1 cellular context compared by ENCODE assay signal in the genomic region with DNA sequence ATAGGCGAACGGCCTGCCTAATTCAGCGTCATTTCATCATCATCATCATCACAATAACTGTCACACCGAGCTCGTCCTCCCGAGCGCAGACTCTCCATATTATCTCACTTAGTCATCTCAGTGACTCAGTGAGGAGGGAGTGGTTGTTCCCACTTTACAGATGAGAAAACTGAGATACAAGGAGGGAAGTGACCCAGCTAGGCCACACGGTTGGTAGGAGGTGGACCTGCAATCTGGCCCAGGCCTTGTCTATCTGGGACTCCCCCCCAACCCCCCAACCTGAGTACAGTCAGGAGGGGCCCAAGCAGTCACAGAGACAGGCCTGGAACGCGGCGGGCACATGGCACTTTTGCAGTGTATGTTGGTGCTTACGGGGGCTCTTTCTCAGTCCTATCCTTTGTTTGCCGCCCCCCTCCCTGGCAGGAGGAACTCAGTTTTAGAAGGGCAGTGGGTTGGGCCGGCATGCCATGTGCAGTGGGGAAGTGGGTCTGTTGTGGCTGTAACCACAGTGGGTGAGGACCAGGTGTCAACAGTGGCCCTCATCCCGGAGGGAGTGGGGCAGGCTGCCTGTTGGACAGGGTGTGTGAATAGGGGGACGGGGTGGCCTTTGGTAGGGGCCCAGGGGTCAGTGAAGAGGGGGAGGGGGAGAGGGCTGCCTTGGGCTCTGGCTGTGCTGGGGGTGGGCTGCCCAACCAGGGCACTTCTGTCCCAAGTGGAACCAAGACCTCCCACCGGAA.
TF ChIP-seq lines count a peak whose summit lies in the region.

No MANE protein-coding gene starts in this region.

TF ChIP-seq in HepG2, 621 proteins besides CTCF, POLR2A, EP300 and RAD21 (continued from another document and continues in another):
- no peak for TF ChIP-seq LRRFIP1 (CRISPR knock-in tag; conservative IDR thresholded peaks at IDR 0.05)
- TF ChIP-seq FIP1L1 (IDR thresholded peaks at IDR 0.05; ENCODE audit: borderline replicate concordance, insufficient read depth, low read depth, low read length): no peak
- TF ChIP-seq ZMYM3 (CRISPR knock-in tag; IDR thresholded peaks at IDR 0.05): peak; percentile 99
- no peak; the same call in 1 of the 2 replicates for TF ChIP-seq HDAC1 (CRISPR knock-in tag; IDR thresholded peaks at IDR 0.05)
- TF ChIP-seq ZNF563 (CRISPR knock-in tag; IDR thresholded peaks at IDR 0.05): no peak
- TF ChIP-seq ZFP1 (CRISPR knock-in tag; IDR thresholded peaks at IDR 0.05): no peak
- TF ChIP-seq ZNF3 (CRISPR knock-in tag; IDR thresholded peaks at IDR 0.05): no peak
- 0 out of 2 replicates have a peak, but pooled peaks have one; percentile 40 for TF ChIP-seq ZMYM2 (CRISPR knock-in tag; IDR thresholded peaks at IDR 0.05)
- TF ChIP-seq CHD4 (IDR thresholded peaks at IDR 0.05; ENCODE audit: borderline replicate concordance, low read length): peak; percentile 89
- no peak for TF ChIP-seq ZSCAN21 (CRISPR knock-in tag; IDR thresholded peaks at IDR 0.05; ENCODE audit: borderline replicate concordance)
- no peak for TF ChIP-seq YY1 (IDR thresholded peaks at IDR 0.05; ENCODE audit: insufficient read depth, insufficient replicate concordance, low read depth, low read length)
- TF ChIP-seq GABPA (IDR thresholded peaks at IDR 0.05; ENCODE audit: low read depth, low read length): no peak
- TF ChIP-seq GABPA (CRISPR knock-in tag; IDR thresholded peaks at IDR 0.05; ENCODE audit: low read depth): no peak
- TF ChIP-seq, protein P1, sequence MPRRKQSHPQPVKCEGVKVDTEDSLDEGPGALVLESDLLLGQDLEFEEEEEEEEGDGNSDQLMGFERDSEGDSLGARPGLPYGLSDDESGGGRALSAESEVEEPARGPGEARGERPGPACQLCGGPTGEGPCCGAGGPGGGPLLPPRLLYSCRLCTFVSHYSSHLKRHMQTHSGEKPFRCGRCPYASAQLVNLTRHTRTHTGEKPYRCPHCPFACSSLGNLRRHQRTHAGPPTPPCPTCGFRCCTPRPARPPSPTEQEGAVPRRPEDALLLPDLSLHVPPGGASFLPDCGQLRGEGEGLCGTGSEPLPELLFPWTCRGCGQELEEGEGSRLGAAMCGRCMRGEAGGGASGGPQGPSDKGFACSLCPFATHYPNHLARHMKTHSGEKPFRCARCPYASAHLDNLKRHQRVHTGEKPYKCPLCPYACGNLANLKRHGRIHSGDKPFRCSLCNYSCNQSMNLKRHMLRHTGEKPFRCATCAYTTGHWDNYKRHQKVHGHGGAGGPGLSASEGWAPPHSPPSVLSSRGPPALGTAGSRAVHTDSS (CRISPR knock-in tag; conservative IDR thresholded peaks at IDR 0.05): no peak
- TF ChIP-seq RCOR2 (CRISPR knock-in tag; IDR thresholded peaks at IDR 0.05): peak; percentile 86
- TF ChIP-seq, protein P2, sequence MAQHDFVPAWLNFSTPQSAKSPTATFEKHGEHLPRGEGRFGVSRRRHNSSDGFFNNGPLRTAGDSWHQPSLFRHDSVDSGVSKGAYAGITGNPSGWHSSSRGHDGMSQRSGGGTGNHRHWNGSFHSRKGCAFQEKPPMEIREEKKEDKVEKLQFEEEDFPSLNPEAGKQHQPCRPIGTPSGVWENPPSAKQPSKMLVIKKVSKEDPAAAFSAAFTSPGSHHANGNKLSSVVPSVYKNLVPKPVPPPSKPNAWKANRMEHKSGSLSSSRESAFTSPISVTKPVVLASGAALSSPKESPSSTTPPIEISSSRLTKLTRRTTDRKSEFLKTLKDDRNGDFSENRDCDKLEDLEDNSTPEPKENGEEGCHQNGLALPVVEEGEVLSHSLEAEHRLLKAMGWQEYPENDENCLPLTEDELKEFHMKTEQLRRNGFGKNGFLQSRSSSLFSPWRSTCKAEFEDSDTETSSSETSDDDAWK (CRISPR knock-in tag; IDR thresholded peaks at IDR 0.05): no peak
- TF ChIP-seq, protein P3, sequence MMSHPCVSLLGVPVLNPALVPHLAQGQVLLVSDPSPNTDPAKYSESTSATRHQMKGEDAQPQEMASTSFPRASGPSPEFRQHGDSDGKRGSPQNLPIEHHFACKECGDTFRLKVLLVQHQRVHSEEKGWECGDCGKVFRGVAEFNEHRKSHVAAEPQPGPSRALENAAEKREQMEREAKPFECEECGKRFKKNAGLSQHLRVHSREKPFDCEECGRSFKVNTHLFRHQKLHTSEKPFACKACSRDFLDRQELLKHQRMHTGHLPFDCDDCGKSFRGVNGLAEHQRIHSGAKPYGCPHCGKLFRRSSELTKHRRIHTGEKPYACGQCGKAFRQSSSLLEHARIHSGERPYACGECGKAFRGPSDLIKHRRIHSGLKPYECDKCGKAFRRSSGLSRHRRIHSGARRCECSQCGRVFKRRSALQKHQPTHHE (CRISPR knock-in tag; IDR thresholded peaks at IDR 0.05; ENCODE audit: borderline replicate concordance): no peak
- no peak for TF ChIP-seq ZBTB20 (CRISPR knock-in tag; IDR thresholded peaks at IDR 0.05; ENCODE audit: borderline replicate concordance, low read depth)
- TF ChIP-seq, protein P4, sequence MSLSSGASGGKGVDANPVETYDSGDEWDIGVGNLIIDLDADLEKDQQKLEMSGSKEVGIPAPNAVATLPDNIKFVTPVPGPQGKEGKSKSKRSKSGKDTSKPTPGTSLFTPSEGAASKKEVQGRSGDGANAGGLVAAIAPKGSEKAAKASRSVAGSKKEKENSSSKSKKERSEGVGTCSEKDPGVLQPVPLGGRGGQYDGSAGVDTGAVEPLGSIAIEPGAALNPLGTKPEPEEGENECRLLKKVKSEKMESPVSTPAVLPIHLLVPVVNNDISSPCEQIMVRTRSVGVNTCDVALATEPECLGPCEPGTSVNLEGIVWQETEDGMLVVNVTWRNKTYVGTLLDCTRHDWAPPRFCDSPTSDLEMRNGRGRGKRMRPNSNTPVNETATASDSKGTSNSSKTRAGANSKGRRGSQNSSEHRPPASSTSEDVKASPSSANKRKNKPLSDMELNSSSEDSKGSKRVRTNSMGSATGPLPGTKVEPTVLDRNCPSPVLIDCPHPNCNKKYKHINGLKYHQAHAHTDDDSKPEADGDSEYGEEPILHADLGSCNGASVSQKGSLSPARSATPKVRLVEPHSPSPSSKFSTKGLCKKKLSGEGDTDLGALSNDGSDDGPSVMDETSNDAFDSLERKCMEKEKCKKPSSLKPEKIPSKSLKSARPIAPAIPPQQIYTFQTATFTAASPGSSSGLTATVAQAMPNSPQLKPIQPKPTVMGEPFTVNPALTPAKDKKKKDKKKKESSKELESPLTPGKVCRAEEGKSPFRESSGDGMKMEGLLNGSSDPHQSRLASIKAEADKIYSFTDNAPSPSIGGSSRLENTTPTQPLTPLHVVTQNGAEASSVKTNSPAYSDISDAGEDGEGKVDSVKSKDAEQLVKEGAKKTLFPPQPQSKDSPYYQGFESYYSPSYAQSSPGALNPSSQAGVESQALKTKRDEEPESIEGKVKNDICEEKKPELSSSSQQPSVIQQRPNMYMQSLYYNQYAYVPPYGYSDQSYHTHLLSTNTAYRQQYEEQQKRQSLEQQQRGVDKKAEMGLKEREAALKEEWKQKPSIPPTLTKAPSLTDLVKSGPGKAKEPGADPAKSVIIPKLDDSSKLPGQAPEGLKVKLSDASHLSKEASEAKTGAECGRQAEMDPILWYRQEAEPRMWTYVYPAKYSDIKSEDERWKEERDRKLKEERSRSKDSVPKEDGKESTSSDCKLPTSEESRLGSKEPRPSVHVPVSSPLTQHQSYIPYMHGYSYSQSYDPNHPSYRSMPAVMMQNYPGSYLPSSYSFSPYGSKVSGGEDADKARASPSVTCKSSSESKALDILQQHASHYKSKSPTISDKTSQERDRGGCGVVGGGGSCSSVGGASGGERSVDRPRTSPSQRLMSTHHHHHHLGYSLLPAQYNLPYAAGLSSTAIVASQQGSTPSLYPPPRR (CRISPR knock-in tag; IDR thresholded peaks at IDR 0.05; ENCODE audit: borderline replicate concordance): no peak
- no peak for TF ChIP-seq ZNF567 (CRISPR knock-in tag; IDR thresholded peaks at IDR 0.05; ENCODE audit: borderline replicate concordance)
- TF ChIP-seq KLF11 (CRISPR knock-in tag; IDR thresholded peaks at IDR 0.05): no peak
- TF ChIP-seq ZNF549 (CRISPR knock-in tag; IDR thresholded peaks at IDR 0.05): no peak
- no peak for TF ChIP-seq ZSCAN25 (CRISPR knock-in tag; IDR thresholded peaks at IDR 0.05)
- TF ChIP-seq ZNF616 (CRISPR knock-in tag; IDR thresholded peaks at IDR 0.05; ENCODE audit: low read depth): no peak
- no peak for TF ChIP-seq ERF (CRISPR knock-in tag; IDR thresholded peaks at IDR 0.05)
- 0 out of 2 replicates have a peak, but pooled peaks have one; percentile 54 for TF ChIP-seq PCBP1 (IDR thresholded peaks at IDR 0.05; ENCODE audit: borderline replicate concordance, low read depth, low read length)
- TF ChIP-seq NFKBIZ (CRISPR knock-in tag; IDR thresholded peaks at IDR 0.05): no peak
- TF ChIP-seq ZNF83 (CRISPR knock-in tag; IDR thresholded peaks at IDR 0.05; ENCODE audit: borderline replicate concordance): no peak
- no peak for TF ChIP-seq RARA (CRISPR knock-in tag; IDR thresholded peaks at IDR 0.05)
- no peak for TF ChIP-seq ZNF724P (CRISPR knock-in tag; IDR thresholded peaks at IDR 0.05; ENCODE audit: borderline replicate concordance)
- no peak for TF ChIP-seq TARDBP (CRISPR knock-in tag; IDR thresholded peaks at IDR 0.05)
- no peak for TF ChIP-seq PTBP1 (IDR thresholded peaks at IDR 0.05; ENCODE audit: low read depth, low read length, poor library complexity, severe bottlenecking)
- TF ChIP-seq EEA1 (CRISPR knock-in tag; IDR thresholded peaks at IDR 0.05; ENCODE audit: borderline replicate concordance): no peak
- no peak for TF ChIP-seq NR2F1 (CRISPR knock-in tag; IDR thresholded peaks at IDR 0.05)
- no peak for TF ChIP-seq ZC3H4 (CRISPR knock-in tag; IDR thresholded peaks at IDR 0.05; ENCODE audit: borderline replicate concordance)
- TF ChIP-seq, protein P5, sequence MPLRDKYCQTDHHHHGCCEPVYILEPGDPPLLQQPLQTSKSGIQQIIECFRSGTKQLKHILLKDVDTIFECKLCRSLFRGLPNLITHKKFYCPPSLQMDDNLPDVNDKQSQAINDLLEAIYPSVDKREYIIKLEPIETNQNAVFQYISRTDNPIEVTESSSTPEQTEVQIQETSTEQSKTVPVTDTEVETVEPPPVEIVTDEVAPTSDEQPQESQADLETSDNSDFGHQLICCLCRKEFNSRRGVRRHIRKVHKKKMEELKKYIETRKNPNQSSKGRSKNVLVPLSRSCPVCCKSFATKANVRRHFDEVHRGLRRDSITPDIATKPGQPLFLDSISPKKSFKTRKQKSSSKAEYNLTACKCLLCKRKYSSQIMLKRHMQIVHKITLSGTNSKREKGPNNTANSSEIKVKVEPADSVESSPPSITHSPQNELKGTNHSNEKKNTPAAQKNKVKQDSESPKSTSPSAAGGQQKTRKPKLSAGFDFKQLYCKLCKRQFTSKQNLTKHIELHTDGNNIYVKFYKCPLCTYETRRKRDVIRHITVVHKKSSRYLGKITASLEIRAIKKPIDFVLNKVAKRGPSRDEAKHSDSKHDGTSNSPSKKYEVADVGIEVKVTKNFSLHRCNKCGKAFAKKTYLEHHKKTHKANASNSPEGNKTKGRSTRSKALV (CRISPR knock-in tag; IDR thresholded peaks at IDR 0.05): no peak
- TF ChIP-seq POLR2AphosphoS2 (IDR thresholded peaks at IDR 0.05; ENCODE audit: low read depth, low read length): no peak
- TF ChIP-seq HMG20B (CRISPR knock-in tag; conservative IDR thresholded peaks at IDR 0.05): no peak
- TF ChIP-seq GATAD2A (CRISPR knock-in tag; IDR thresholded peaks at IDR 0.05): no peak
- TF ChIP-seq HOXA3 (CRISPR knock-in tag; IDR thresholded peaks at IDR 0.05): no peak
- TF ChIP-seq, protein P6, sequence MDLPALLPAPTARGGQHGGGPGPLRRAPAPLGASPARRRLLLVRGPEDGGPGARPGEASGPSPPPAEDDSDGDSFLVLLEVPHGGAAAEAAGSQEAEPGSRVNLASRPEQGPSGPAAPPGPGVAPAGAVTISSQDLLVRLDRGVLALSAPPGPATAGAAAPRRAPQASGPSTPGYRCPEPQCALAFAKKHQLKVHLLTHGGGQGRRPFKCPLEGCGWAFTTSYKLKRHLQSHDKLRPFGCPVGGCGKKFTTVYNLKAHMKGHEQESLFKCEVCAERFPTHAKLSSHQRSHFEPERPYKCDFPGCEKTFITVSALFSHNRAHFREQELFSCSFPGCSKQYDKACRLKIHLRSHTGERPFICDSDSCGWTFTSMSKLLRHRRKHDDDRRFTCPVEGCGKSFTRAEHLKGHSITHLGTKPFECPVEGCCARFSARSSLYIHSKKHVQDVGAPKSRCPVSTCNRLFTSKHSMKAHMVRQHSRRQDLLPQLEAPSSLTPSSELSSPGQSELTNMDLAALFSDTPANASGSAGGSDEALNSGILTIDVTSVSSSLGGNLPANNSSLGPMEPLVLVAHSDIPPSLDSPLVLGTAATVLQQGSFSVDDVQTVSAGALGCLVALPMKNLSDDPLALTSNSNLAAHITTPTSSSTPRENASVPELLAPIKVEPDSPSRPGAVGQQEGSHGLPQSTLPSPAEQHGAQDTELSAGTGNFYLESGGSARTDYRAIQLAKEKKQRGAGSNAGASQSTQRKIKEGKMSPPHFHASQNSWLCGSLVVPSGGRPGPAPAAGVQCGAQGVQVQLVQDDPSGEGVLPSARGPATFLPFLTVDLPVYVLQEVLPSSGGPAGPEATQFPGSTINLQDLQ (CRISPR knock-in tag; IDR thresholded peaks at IDR 0.05): 0 out of 2 replicates have a peak, but pooled peaks have one; percentile 2
- 0 out of 2 replicates have a peak, but pooled peaks have one; percentile 6 for TF ChIP-seq ZNF704 (CRISPR knock-in tag; IDR thresholded peaks at IDR 0.05; ENCODE audit: borderline replicate concordance)
- no peak for TF ChIP-seq ZNF674 (CRISPR knock-in tag; IDR thresholded peaks at IDR 0.05; ENCODE audit: low read depth)
- no peak for TF ChIP-seq DMAP1 (CRISPR knock-in tag; IDR thresholded peaks at IDR 0.05)
- TF ChIP-seq ZNF768 (CRISPR knock-in tag; IDR thresholded peaks at IDR 0.05): no peak
- TF ChIP-seq MIER2 (CRISPR knock-in tag; IDR thresholded peaks at IDR 0.05): no peak
- TF ChIP-seq FOSL2 (CRISPR knock-in tag; IDR thresholded peaks at IDR 0.05): peak; percentile 53
- no peak for TF ChIP-seq SETDB1 (CRISPR knock-in tag; IDR thresholded peaks at IDR 0.05; ENCODE audit: borderline replicate concordance)
